Comparison of ENCODE assay signal across 11 cellular contexts in genomic region chr1:158972841-158973240, GRCh38. TPM values are rescaled to one million over a fixed set of nuclear protein-coding genes. Genes with fewer than 3 reads are reported as not detected.
DNase-seq lines count a peak whose midpoint lies in the region; ATAC-seq and TF ChIP-seq lines count a peak whose summit lies in the region.
"Had no signal": no experiment of that assay in that cellular context is flagged by ENCODE, and none has a peak within 500 bp of the region (broad histone marks: within the 10 kb centered on the region; RNA-seq: fewer than 3 reads in every experiment).

No MANE protein-coding gene starts in this region.

- no peaks in the 10 kb centered on the region for H3K27me3 ChIP-seq in upper lobe of right lung

- DNase-seq in stimulated activated naive CD8-positive, alpha-beta T cell treated with anti-CD3 and anti-CD28 coated beads, Interleukin-15, amount 100 ng/mL, for 72 hours, result no peak
- no peak for DNase-seq in stimulated activated naive CD8-positive, alpha-beta T cell treated with anti-CD3 and anti-CD28 coated beads, Interleukin-15, Interleukin-2, amounts not matched to agents 100 U/mL and 50 U/mL, for 24 hours
- DNase-seq in NOMO-1 treated with DMSO at 0.1 percent for 48 hours (lab: John Stamatoyannopoulos, UW; ENCODE audit: unreplicated experiment), result peak; percentile 33
- DNase-seq in epithelial cell of esophagus (ENCODE audit: low read depth), result peak; percentile 76
- DNase-seq in upper lobe of right lung, result no peak
- no peak for DNase-seq in NCI-H82 treated with DMSO at 0.1 percent for 48 hours (lab: John Stamatoyannopoulos, UW; ENCODE audit: unreplicated experiment)
- DNase-seq: hypothalamus; naive thymus-derived CD8-positive, alpha-beta T cell had no signal

- peaks cover 0 to 4% of the 10 kb centered on the region in 2 donors for H3K9me3 Mint-ChIP-seq in stimulated activated naive CD8-positive, alpha-beta T cell treated with anti-CD3 and anti-CD28 coated beads, Interleukin-15, amount 100 ng/mL, for 72 hours

- intact Hi-C loops in upper lobe of right lung (cut with DNase I), result no loop called here

- H3K27ac Mint-ChIP-seq in stimulated activated naive CD8-positive, alpha-beta T cell treated with anti-CD3 and anti-CD28 coated beads, Interleukin-15, amount 100 ng/mL, for 72 hours, result no peak overlapping the region
- H3K27ac Mint-ChIP-seq: CD14-positive monocyte had no signal

- no peak overlapping the region for H3K4me3 Mint-ChIP-seq in stimulated activated naive CD8-positive, alpha-beta T cell treated with anti-CD3 and anti-CD28 coated beads, Interleukin-15, amount 100 ng/mL, for 72 hours
- H3K4me3 Mint-ChIP-seq: CD14-positive monocyte; naive thymus-derived CD8-positive, alpha-beta T cell had no signal

- no peaks in the 10 kb centered on the region for H3K9me3 ChIP-seq in upper lobe of right lung

- H3K4me1 Mint-ChIP-seq in stimulated activated naive CD8-positive, alpha-beta T cell treated with anti-CD3 and anti-CD28 coated beads, Interleukin-15, amount 100 ng/mL, for 72 hours, result peaks cover 13% of the 10 kb centered on the region
- H3K4me1 Mint-ChIP-seq: CD14-positive monocyte had no signal

- ATAC-seq in stimulated activated naive CD8-positive, alpha-beta T cell treated with anti-CD3 and anti-CD28 coated beads, Interleukin-15, amount 100 ng/mL, for 72 hours, result peak; percentile 48
- no peak for ATAC-seq in stimulated activated naive CD8-positive, alpha-beta T cell treated with anti-CD3 and anti-CD28 coated beads, Interleukin-15, Interleukin-2, amounts not matched to agents 100 U/mL and 50 U/mL, for 24 hours
- ATAC-seq in HG03520 (IDR thresholded peaks at IDR 0.05; ENCODE audit: unreplicated experiment) (no peak), upper lobe of right lung (no peak), HG02678 (IDR thresholded peaks at IDR 0.05; ENCODE audit: unreplicated experiment) (no peak)
- ATAC-seq: naive thymus-derived CD8-positive, alpha-beta T cell had no signal

- no peaks in the 10 kb centered on the region for H3K36me3 ChIP-seq in upper lobe of right lung

- H3K27me3 Mint-ChIP-seq in stimulated activated naive CD8-positive, alpha-beta T cell treated with anti-CD3 and anti-CD28 coated beads, Interleukin-15, amount 100 ng/mL, for 72 hours, result no peaks in the 10 kb centered on the region
- H3K27me3 Mint-ChIP-seq: naive thymus-derived CD8-positive, alpha-beta T cell had no signal

- H3K4me3 ChIP-seq in epithelial cell of esophagus (ENCODE audit: low read length) (no peak overlapping the region), upper lobe of right lung (no peak overlapping the region)

- no peak overlapping the region for H3K27ac ChIP-seq in upper lobe of right lung

- TF ChIP-seq CTCF in epithelial cell of esophagus (IDR thresholded peaks at IDR 0.05; ENCODE audit: insufficient read depth, low read depth, low read length, missing control alignments), result peak; percentile 64
- no peak for TF ChIP-seq CTCF in upper lobe of right lung (IDR thresholded peaks at IDR 0.05)

- no peaks in the 10 kb centered on the region for H3K4me1 ChIP-seq in upper lobe of right lung

RNA-seq across cellular contexts. Expression of gene IFI16, which starts 36.9 kb away (rescaled TPM):
- 98.0 TPM for total RNA-seq in upper lobe of right lung

RNA-seq across cellular contexts. Expression of gene PYHIN1, which starts 41.5 kb away (rescaled TPM):
- total RNA-seq in upper lobe of right lung, result 2.6 TPM

Comparison
In these comparisons a context has a peak if more than half of its experiments do, and no peak if none do; other contexts are left out.
1. DNase-seq: peak in NOMO-1 treated with DMSO at 0.1 percent for 48 hours (single experiment) and epithelial cell of esophagus (single experiment); none in stimulated activated naive CD8-positive, alpha-beta T cell treated with anti-CD3 and anti-CD28 coated beads, Interleukin-15, amount 100 ng/mL, for 72 hours (0 of 2), stimulated activated naive CD8-positive, alpha-beta T cell treated with anti-CD3 and anti-CD28 coated beads, Interleukin-15, Interleukin-2, amounts not matched to agents 100 U/mL and 50 U/mL, for 24 hours (single experiment), upper lobe of right lung (single experiment) and NCI-H82 treated with DMSO at 0.1 percent for 48 hours (single experiment).